In genomic region chr10:23694446-23694920, GRCh38 we compare ENCODE assay signal across 9 cellular contexts.
A peak's percentile ranks its signal among the peaks of the same experiment; 100 is the strongest.
DNase-seq lines count a peak whose midpoint lies in the region; ATAC-seq and TF ChIP-seq lines count a peak whose summit lies in the region.
"Had no signal": no experiment of that assay in that cellular context is flagged by ENCODE, and none has a peak within 500 bp of the region (broad histone marks: within the 10 kb centered on the region; RNA-seq: fewer than 3 reads in every experiment).

No MANE protein-coding gene starts in this region.

- ATAC-seq in activated CD8-positive, alpha-beta T cell treated with anti-CD3 and anti-CD28 coated beads for 36 hours: peak; percentile 37
- ATAC-seq in GM19328 (IDR thresholded peaks at IDR 0.05; ENCODE audit: unreplicated experiment) (no peak), GM18511 (IDR thresholded peaks at IDR 0.05; ENCODE audit: unreplicated experiment) (no peak), HG03354 (IDR thresholded peaks at IDR 0.05; ENCODE audit: poor library complexity, severe bottlenecking, unreplicated experiment) (no peak)
- ATAC-seq: left lung had no signal

- no peak for TF ChIP-seq CTCF in activated CD8-positive, alpha-beta T cell treated with anti-CD3 and anti-CD28 coated beads for 36 hours (IDR thresholded peaks at IDR 0.05)
- no peak for TF ChIP-seq CTCF in sigmoid colon (IDR thresholded peaks at IDR 0.05)

- H3K9me3 ChIP-seq in iPS-18c (ENCODE audit: control insufficient read depth, insufficient read depth, low read length) (no peaks in the 10 kb centered on the region), sigmoid colon (no peaks in the 10 kb centered on the region)
- H3K9me3 ChIP-seq: left lung had no signal

- H3K27me3 Mint-ChIP-seq in activated CD8-positive, alpha-beta T cell treated with anti-CD3 and anti-CD28 coated beads for 36 hours: peaks cover 54% of the 10 kb centered on the region

- peak in 2 of 3 experiments; percentile 1 to 3 for DNase-seq in NCI-H1417 (lab: John Stamatoyannopoulos, UW)
- DNase-seq in NCI-H1417 treated with DMSO at 0.1 percent for 48 hours (lab: John Stamatoyannopoulos, UW): no peak
- DNase-seq in activated CD8-positive, alpha-beta T cell treated with anti-CD3 and anti-CD28 coated beads for 36 hours: no peak
- DNase-seq in sigmoid colon: no peak

- no peaks in the 10 kb centered on the region for H3K9me3 Mint-ChIP-seq in activated CD8-positive, alpha-beta T cell treated with anti-CD3 and anti-CD28 coated beads for 36 hours

- H3K27me3 ChIP-seq in sigmoid colon: peaks cover 21 to 38% (median 30%) of the 10 kb centered on the region in 3 donors

- CTCF ChIA-PET in activated CD8-positive, alpha-beta T cell treated with anti-CD3 and anti-CD28 coated beads for 36 hours (lab: Charles Lee): interaction anchor here (1.2 kb wide), 1 partner anchor 166 kb away, joined by 3 read pairs; no protein-coding TSS in a partner anchor

- H3K4me1 Mint-ChIP-seq in activated CD8-positive, alpha-beta T cell treated with anti-CD3 and anti-CD28 coated beads for 36 hours (ENCODE audit: low read depth): peaks cover 25% of the 10 kb centered on the region

- H3K4me3 ChIP-seq in iPS-18c (ENCODE audit: insufficient read depth, low read depth, low read length) (peak overlapping the region; percentile 57), sigmoid colon (peak overlapping the region in 3 of 4 donors; percentile 14 to 40 (median 28))

- POLR2A ChIA-PET in activated CD8-positive, alpha-beta T cell treated with anti-CD3 and anti-CD28 coated beads for 36 hours (lab: Charles Lee): no interaction called here

- H3K4me1 ChIP-seq in sigmoid colon: peaks cover 0 to 21% (median 16%) of the 10 kb centered on the region in 4 donors

- intact Hi-C loops in activated CD8-positive, alpha-beta T cell treated with anti-CD3 and anti-CD28 coated beads for 36 hours (cut with micrococcal nuclease): no loop called here
- intact Hi-C loops in sigmoid colon (cut with DNase I): no loop called here

- TF ChIP-seq POLR2A in sigmoid colon (IDR thresholded peaks at IDR 0.05): no peak

- no peak overlapping the region for H3K27ac Mint-ChIP-seq in activated CD8-positive, alpha-beta T cell treated with anti-CD3 and anti-CD28 coated beads for 36 hours

- WGBS in sigmoid colon, 2 donors: 1 to 6% methylated on average over 49 of the region's 49 CpGs

- TF ChIP-seq EP300 in sigmoid colon (IDR thresholded peaks at IDR 0.05): no peak

- peak overlapping the region; percentile 42 for H3K4me3 Mint-ChIP-seq in activated CD8-positive, alpha-beta T cell treated with anti-CD3 and anti-CD28 coated beads for 36 hours

- H3K36me3 ChIP-seq in sigmoid colon: no peaks in the 10 kb centered on the region
- H3K36me3 ChIP-seq: left lung had no signal

- H3K27ac ChIP-seq in sigmoid colon: no peak overlapping the region
- H3K27ac ChIP-seq: left lung had no signal

- no peaks in the 10 kb centered on the region for H3K36me3 Mint-ChIP-seq in activated CD8-positive, alpha-beta T cell treated with anti-CD3 and anti-CD28 coated beads for 36 hours (ENCODE audit: low read depth)

Comparison
In these comparisons a context has a peak if more than half of its experiments do, and no peak if none do; other contexts are left out.
1. DNase-seq: peak in NCI-H1417 (2 of 3); none in NCI-H1417 treated with DMSO at 0.1 percent for 48 hours (single experiment), activated CD8-positive, alpha-beta T cell treated with anti-CD3 and anti-CD28 coated beads for 36 hours (single experiment) and sigmoid colon (single experiment).